11 cellular contexts compared by ENCODE assay signal in the genomic region with DNA sequence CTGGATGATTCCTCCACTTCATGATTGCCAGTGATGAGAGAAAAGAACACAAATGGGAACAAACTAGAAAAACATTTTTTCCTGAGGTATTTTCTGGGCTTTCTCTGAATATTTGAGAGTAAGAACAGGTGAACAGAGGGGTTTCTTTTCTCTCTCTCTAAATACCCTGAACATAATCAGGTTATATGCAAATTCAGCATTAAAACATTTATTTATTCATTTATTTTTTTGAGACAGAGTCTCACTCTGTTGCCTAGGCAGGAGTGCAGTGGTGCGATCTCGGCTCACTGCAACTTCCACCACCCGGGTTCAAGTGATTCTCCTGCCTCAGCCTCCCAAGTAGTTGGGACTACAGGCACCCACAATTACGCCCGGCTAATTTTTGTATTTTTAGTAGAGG. TPM values are rescaled to one million over a fixed set of nuclear protein-coding genes. Genes with fewer than 3 reads are reported as not detected.
"Had no signal": no experiment of that assay in that cellular context is flagged by ENCODE, and none has a peak within 500 bp of the region (broad histone marks: within the 10 kb centered on the region; RNA-seq: fewer than 3 reads in every experiment).

No MANE protein-coding gene starts in this region.

- DNase-seq: GOT3, H7, HFFc6, KG1 had no signal

- H3K4me3 ChIP-seq: HAP-1 had no signal

- H3K27ac ChIP-seq: HL-60 had no signal

- H3K9me3 ChIP-seq: HAP-1 had no signal

- H3K27ac Mint-ChIP-seq: HFFc6, IgD-negative memory B cell had no signal

- H3K36me3 ChIP-seq: HAP-1 had no signal

- ATAC-seq: HCT116, HepG2 had no signal

- H3K9me3 Mint-ChIP-seq: HFFc6, IgD-negative memory B cell had no signal

- H3K4me3 Mint-ChIP-seq: HFFc6, IgD-negative memory B cell had no signal

- H3K36me3 Mint-ChIP-seq: IgD-negative memory B cell had no signal

RNA-seq across cellular contexts. Expression of a gene that starts 5.8 kb away (rescaled TPM):
- total RNA-seq: H4, HFFc6, HT1080 had no signal

RNA-seq across cellular contexts. Expression of a gene that starts 57.9 kb away (rescaled TPM):
- total RNA-seq: HFFc6, HT1080 had no signal
- polyA plus RNA-seq: IgD-negative memory B cell had no signal
